Comparison of ENCODE assay signal across 1 cellular context in genomic region chr19:510606-511100, GRCh38.
TF ChIP-seq lines count a peak whose summit lies in the region.

No MANE protein-coding gene starts in this region.

TF ChIP-seq in HepG2, 621 proteins besides CTCF, POLR2A, EP300 and RAD21 (continued from another document and continues in another):
- no peak for TF ChIP-seq RERE (CRISPR knock-in tag; IDR thresholded peaks at IDR 0.05; ENCODE audit: low read depth)
- no peak for TF ChIP-seq KAT7 (CRISPR knock-in tag; IDR thresholded peaks at IDR 0.05; ENCODE audit: borderline replicate concordance)
- peak; percentile 76 for TF ChIP-seq BHLHE40 (IDR thresholded peaks at IDR 0.05; ENCODE audit: low read length)
- TF ChIP-seq KLF12 (CRISPR knock-in tag; IDR thresholded peaks at IDR 0.05; ENCODE audit: borderline replicate concordance): no peak
- 0 out of 2 replicates have a peak, but pooled peaks have one; percentile 26 for TF ChIP-seq MTA1 (CRISPR knock-in tag; IDR thresholded peaks at IDR 0.05; ENCODE audit: borderline replicate concordance)
- TF ChIP-seq, protein P1, sequence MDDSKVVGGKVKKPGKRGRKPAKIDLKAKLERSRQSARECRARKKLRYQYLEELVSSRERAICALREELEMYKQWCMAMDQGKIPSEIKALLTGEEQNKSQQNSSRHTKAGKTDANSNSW (CRISPR knock-in tag; IDR thresholded peaks at IDR 0.05; ENCODE audit: borderline replicate concordance): no peak
- no peak for TF ChIP-seq TBX3 (IDR thresholded peaks at IDR 0.05; ENCODE audit: borderline replicate concordance)
- TF ChIP-seq ZNF615 (CRISPR knock-in tag; IDR thresholded peaks at IDR 0.05; ENCODE audit: borderline replicate concordance): no peak
- TF ChIP-seq FOXK1 (CRISPR knock-in tag; IDR thresholded peaks at IDR 0.05; ENCODE audit: borderline replicate concordance, low read depth): no peak; the same call in 1 of the 2 replicates
- TF ChIP-seq SRSF9 (IDR thresholded peaks at IDR 0.05; ENCODE audit: borderline replicate concordance, insufficient read depth, low read depth, low read length, poor library complexity, severe bottlenecking): no peak
- no peak for TF ChIP-seq PHF20 (CRISPR knock-in tag; IDR thresholded peaks at IDR 0.05)
- TF ChIP-seq ZSCAN30 (CRISPR knock-in tag; IDR thresholded peaks at IDR 0.05): no peak
- peak; percentile 85 for TF ChIP-seq STAG1 (CRISPR knock-in tag; IDR thresholded peaks at IDR 0.05)
- TF ChIP-seq REXO4 (CRISPR knock-in tag; IDR thresholded peaks at IDR 0.05; ENCODE audit: borderline replicate concordance): no peak
- 0 out of 2 replicates have a peak, but pooled peaks have one; percentile 68 for TF ChIP-seq ZNF451 (CRISPR knock-in tag; IDR thresholded peaks at IDR 0.05)
- no peak for TF ChIP-seq JUN (CRISPR knock-in tag; IDR thresholded peaks at IDR 0.05)
- no peak for TF ChIP-seq KLF9 (CRISPR knock-in tag; IDR thresholded peaks at IDR 0.05; ENCODE audit: low read depth)
- peak; percentile 68; the same call in 1 of the 2 replicates for TF ChIP-seq ADNP (CRISPR knock-in tag; IDR thresholded peaks at IDR 0.05)
- TF ChIP-seq TOPORS (CRISPR knock-in tag; IDR thresholded peaks at IDR 0.05): no peak
- TF ChIP-seq SETDB1 (CRISPR knock-in tag; IDR thresholded peaks at IDR 0.05; ENCODE audit: borderline replicate concordance): no peak
- TF ChIP-seq HNRNPL (IDR thresholded peaks at IDR 0.05; ENCODE audit: low read depth, low read length): peak; percentile 79; the same call in 1 of the 2 replicates
- peak; percentile 36; the same call in 1 of the 2 replicates for TF ChIP-seq SMC3 (IDR thresholded peaks at IDR 0.05; ENCODE audit: low read length)
- TF ChIP-seq, protein P2, sequence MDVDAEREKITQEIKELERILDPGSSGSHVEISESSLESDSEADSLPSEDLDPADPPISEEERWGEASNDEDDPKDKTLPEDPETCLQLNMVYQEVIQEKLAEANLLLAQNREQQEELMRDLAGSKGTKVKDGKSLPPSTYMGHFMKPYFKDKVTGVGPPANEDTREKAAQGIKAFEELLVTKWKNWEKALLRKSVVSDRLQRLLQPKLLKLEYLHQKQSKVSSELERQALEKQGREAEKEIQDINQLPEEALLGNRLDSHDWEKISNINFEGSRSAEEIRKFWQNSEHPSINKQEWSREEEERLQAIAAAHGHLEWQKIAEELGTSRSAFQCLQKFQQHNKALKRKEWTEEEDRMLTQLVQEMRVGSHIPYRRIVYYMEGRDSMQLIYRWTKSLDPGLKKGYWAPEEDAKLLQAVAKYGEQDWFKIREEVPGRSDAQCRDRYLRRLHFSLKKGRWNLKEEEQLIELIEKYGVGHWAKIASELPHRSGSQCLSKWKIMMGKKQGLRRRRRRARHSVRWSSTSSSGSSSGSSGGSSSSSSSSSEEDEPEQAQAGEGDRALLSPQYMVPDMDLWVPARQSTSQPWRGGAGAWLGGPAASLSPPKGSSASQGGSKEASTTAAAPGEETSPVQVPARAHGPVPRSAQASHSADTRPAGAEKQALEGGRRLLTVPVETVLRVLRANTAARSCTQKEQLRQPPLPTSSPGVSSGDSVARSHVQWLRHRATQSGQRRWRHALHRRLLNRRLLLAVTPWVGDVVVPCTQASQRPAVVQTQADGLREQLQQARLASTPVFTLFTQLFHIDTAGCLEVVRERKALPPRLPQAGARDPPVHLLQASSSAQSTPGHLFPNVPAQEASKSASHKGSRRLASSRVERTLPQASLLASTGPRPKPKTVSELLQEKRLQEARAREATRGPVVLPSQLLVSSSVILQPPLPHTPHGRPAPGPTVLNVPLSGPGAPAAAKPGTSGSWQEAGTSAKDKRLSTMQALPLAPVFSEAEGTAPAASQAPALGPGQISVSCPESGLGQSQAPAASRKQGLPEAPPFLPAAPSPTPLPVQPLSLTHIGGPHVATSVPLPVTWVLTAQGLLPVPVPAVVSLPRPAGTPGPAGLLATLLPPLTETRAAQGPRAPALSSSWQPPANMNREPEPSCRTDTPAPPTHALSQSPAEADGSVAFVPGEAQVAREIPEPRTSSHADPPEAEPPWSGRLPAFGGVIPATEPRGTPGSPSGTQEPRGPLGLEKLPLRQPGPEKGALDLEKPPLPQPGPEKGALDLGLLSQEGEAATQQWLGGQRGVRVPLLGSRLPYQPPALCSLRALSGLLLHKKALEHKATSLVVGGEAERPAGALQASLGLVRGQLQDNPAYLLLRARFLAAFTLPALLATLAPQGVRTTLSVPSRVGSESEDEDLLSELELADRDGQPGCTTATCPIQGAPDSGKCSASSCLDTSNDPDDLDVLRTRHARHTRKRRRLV (CRISPR knock-in tag; IDR thresholded peaks at IDR 0.05): no peak
- peak; percentile 25; the same call in 1 of the 2 replicates for TF ChIP-seq NFKB2 (CRISPR knock-in tag; IDR thresholded peaks at IDR 0.05; ENCODE audit: borderline replicate concordance)
- no peak for TF ChIP-seq ZNF292 (CRISPR knock-in tag; IDR thresholded peaks at IDR 0.05; ENCODE audit: borderline replicate concordance, low read depth)
- TF ChIP-seq RXRB (CRISPR knock-in tag; IDR thresholded peaks at IDR 0.05; ENCODE audit: borderline replicate concordance): peak; percentile 61
- TF ChIP-seq ETV5 (CRISPR knock-in tag; IDR thresholded peaks at IDR 0.05; ENCODE audit: borderline replicate concordance): peak; percentile 33; the same call in 1 of the 2 replicates
- TF ChIP-seq, protein P3, sequence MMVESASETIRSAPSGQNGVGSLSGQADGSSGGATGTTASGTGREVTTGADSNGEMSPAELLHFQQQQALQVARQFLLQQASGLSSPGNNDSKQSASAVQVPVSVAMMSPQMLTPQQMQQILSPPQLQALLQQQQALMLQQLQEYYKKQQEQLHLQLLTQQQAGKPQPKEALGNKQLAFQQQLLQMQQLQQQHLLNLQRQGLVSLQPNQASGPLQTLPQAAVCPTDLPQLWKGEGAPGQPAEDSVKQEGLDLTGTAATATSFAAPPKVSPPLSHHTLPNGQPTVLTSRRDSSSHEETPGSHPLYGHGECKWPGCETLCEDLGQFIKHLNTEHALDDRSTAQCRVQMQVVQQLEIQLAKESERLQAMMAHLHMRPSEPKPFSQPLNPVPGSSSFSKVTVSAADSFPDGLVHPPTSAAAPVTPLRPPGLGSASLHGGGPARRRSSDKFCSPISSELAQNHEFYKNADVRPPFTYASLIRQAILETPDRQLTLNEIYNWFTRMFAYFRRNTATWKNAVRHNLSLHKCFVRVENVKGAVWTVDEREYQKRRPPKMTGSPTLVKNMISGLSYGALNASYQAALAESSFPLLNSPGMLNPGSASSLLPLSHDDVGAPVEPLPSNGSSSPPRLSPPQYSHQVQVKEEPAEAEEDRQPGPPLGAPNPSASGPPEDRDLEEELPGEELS (CRISPR knock-in tag; IDR thresholded peaks at IDR 0.05): no peak
- no peak for TF ChIP-seq TMF1 (CRISPR knock-in tag; IDR thresholded peaks at IDR 0.05; ENCODE audit: low read depth)
- TF ChIP-seq ZHX1 (CRISPR knock-in tag; IDR thresholded peaks at IDR 0.05; ENCODE audit: low read depth): peak; percentile 61; the same call in 1 of the 2 replicates
- no peak for TF ChIP-seq GATAD1 (CRISPR knock-in tag; IDR thresholded peaks at IDR 0.05)
- no peak for TF ChIP-seq NR3C1 (CRISPR knock-in tag; IDR thresholded peaks at IDR 0.05)
- TF ChIP-seq CBFB (CRISPR knock-in tag; IDR thresholded peaks at IDR 0.05): peak; percentile 76; the same call in 1 of the 2 replicates
- no peak for TF ChIP-seq PRMT3 (CRISPR knock-in tag; IDR thresholded peaks at IDR 0.05; ENCODE audit: borderline replicate concordance, low read depth)
- no peak for TF ChIP-seq MBNL3 (CRISPR knock-in tag; conservative IDR thresholded peaks at IDR 0.05)
- peak; percentile 36; the same call in 1 of the 2 replicates for TF ChIP-seq ZNF609 (CRISPR knock-in tag; IDR thresholded peaks at IDR 0.05; ENCODE audit: borderline replicate concordance)
- no peak for TF ChIP-seq ZSCAN12 (CRISPR knock-in tag; IDR thresholded peaks at IDR 0.05)
- no peak for TF ChIP-seq TP53 (CRISPR knock-in tag; conservative IDR thresholded peaks at IDR 0.05)
- TF ChIP-seq AGO2 (optimal IDR thresholded peaks at IDR 0.05; ENCODE audit: low read depth, low read length): peak; percentile 55
- TF ChIP-seq ZNF678 (CRISPR knock-in tag; IDR thresholded peaks at IDR 0.05): 0 out of 2 replicates have a peak, but pooled peaks have one; percentile 2
- TF ChIP-seq JUND (CRISPR knock-in tag; IDR thresholded peaks at IDR 0.05): no peak
- no peak for TF ChIP-seq FOSL1 (CRISPR knock-in tag; IDR thresholded peaks at IDR 0.05; ENCODE audit: borderline replicate concordance)
- TF ChIP-seq CEBPG (CRISPR knock-in tag; IDR thresholded peaks at IDR 0.05): peak; percentile 25; the same call in 1 of the 2 replicates
- no peak; the same call in 1 of the 2 replicates for TF ChIP-seq MEIS2 (CRISPR knock-in tag; IDR thresholded peaks at IDR 0.05)
- no peak for TF ChIP-seq ONECUT2 (CRISPR knock-in tag; IDR thresholded peaks at IDR 0.05)
- TF ChIP-seq SOX6 (IDR thresholded peaks at IDR 0.05): no peak
- TF ChIP-seq SOX6 (CRISPR knock-in tag; IDR thresholded peaks at IDR 0.05): no peak
